20 cellular contexts compared by ENCODE assay signal in the genomic region with DNA sequence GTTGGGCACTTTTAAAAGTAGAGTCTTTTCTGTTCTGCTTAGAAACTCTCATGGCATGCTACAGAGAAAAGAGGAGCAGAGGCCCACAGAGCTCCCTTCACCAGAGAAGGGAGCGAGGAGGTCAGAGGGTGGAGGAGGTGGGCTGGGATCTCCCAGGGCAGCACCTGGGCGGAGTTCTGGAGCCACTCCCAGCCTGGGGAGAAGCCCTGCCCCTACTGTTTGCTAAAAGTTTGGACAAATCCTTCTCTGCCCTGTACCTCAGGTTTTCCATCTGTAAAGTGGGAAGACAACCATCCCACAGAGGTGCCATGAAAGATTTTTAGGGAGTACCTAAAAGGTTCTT.
DNase-seq lines count a peak whose midpoint lies in the region; ATAC-seq, FAIRE-seq and TF ChIP-seq lines count a peak whose summit lies in the region.
"Had no signal": no experiment of that assay in that cellular context is flagged by ENCODE, and none has a peak within 500 bp of the region (broad histone marks: within the 10 kb centered on the region; RNA-seq: fewer than 3 reads in every experiment).

No MANE protein-coding gene starts in this region.

- H2AK9ac ChIP-seq in IMR-90 (replicated peaks; ENCODE audit: low read depth, low read length, poor library complexity) = no peak overlapping the region

- H3K4me1 ChIP-seq in IMR-90 (ENCODE audit: control insufficient read depth, insufficient read depth, low read length) (peaks cover 7% of the 10 kb centered on the region; the same call in 1 of the 2 replicates), neural progenitor cell (peaks cover 29% of the 10 kb centered on the region), gastroesophageal sphincter (peaks cover 0 to 16% (median 0%) of the 10 kb centered on the region in 3 donors)
- H3K4me1 ChIP-seq: HAP-1 had no signal

- H2BK5ac ChIP-seq in IMR-90 (ENCODE audit: low read depth, low read length, poor library complexity, severe bottlenecking) = no peak overlapping the region

- H3K27ac Mint-ChIP-seq in neural progenitor cell = peak overlapping the region; percentile 58
- H3K27ac Mint-ChIP-seq: CD4-positive, alpha-beta memory T cell had no signal

- no peaks in the 10 kb centered on the region for H3K36me3 Mint-ChIP-seq in neural progenitor cell
- H3K36me3 Mint-ChIP-seq: CD4-positive, alpha-beta memory T cell had no signal

- H3K4me3 Mint-ChIP-seq in neural progenitor cell = no peak overlapping the region
- H3K4me3 Mint-ChIP-seq: CD4-positive, alpha-beta memory T cell had no signal

- ATAC-seq in IMR-90 (ENCODE audit: low read depth) (peak; percentile 13; the same call in 1 of the 2 replicates), gastroesophageal sphincter (no peak)
- ATAC-seq: Right ventricle myocardium inferior had no signal

- CTCF ChIA-PET in IMR-90 (lab: Yijun Ruan, JAX) = no interaction called here

- H3K27me3 ChIP-seq in IMR-90 (ENCODE audit: control insufficient read depth, insufficient read depth, low read length) (no peaks in the 10 kb centered on the region), neural progenitor cell (no peaks in the 10 kb centered on the region), gastroesophageal sphincter (no peaks in the 10 kb centered on the region)
- H3K27me3 ChIP-seq: BLaER1 had no signal

- peaks cover 2% of the 10 kb centered on the region for H3K27me3 Mint-ChIP-seq in neural progenitor cell (ENCODE audit: insufficient read depth, low read depth)
- H3K27me3 Mint-ChIP-seq: CD4-positive, alpha-beta memory T cell had no signal

- H2BK20ac ChIP-seq in IMR-90 (ENCODE audit: low read depth, low read length) = no peak overlapping the region

- H4K91ac ChIP-seq in IMR-90 (ENCODE audit: insufficient read depth, low read depth, low read length) = no peak overlapping the region

- H3K9ac ChIP-seq in IMR-90 (ENCODE audit: low read depth, low read length) (no peak overlapping the region), neural progenitor cell (no peak overlapping the region)
- H3K9ac ChIP-seq: BLaER1 had no signal

- no peak overlapping the region for H2AFZ ChIP-seq in IMR-90 (replicated peaks; ENCODE audit: low read length, poor library complexity)
- peak overlapping the region; percentile 53 for H2AFZ ChIP-seq in neural progenitor cell (replicated peaks)

- no peak overlapping the region for H2AK5ac ChIP-seq in IMR-90 (ENCODE audit: low read depth, low read length)

- H3K56ac ChIP-seq in IMR-90 (ENCODE audit: extremely low read depth, insufficient read depth, low read length) = no peak overlapping the region

- no peak overlapping the region for H3K23ac ChIP-seq in IMR-90 (ENCODE audit: low read depth, low read length)

- H3K36me3 ChIP-seq in IMR-90 (ENCODE audit: control insufficient read depth, insufficient read depth, low read length) (no peaks in the 10 kb centered on the region), neural progenitor cell (no peaks in the 10 kb centered on the region), gastroesophageal sphincter (no peaks in the 10 kb centered on the region)
- H3K36me3 ChIP-seq: BLaER1, HAP-1 had no signal

- H3K79me2 ChIP-seq in neural progenitor cell (ENCODE audit: low read depth) = no peaks in the 10 kb centered on the region

- H3F3A ChIP-seq in neural progenitor cell (ENCODE audit: low read depth) = peaks cover 19% of the 10 kb centered on the region

- intact Hi-C loops in IMR-90 (cut with micrococcal nuclease) = no loop called here

- in situ Hi-C loops in IMR-90 (cut with MboI; ENCODE audit: low sequenced_read_pairs) = loop anchor here (25.0 kb wide), 2 partner anchors 389 to 636 kb away; a partner anchor contains a TSS

- no peak overlapping the region for H3K18ac ChIP-seq in IMR-90 (ENCODE audit: low read depth, low read length)

- TF ChIP-seq RAD21 in IMR-90 (IDR thresholded peaks at IDR 0.05; ENCODE audit: low read length) = no peak

- no peaks in the 10 kb centered on the region for H3K9me3 ChIP-seq in IMR-90 (ENCODE audit: control insufficient read depth, insufficient read depth, low read length)
- no peaks in the 10 kb centered on the region for H3K9me3 ChIP-seq in neural progenitor cell (ENCODE audit: low read depth)
- H3K9me3 ChIP-seq in gastroesophageal sphincter = no peaks in the 10 kb centered on the region
- H3K9me3 ChIP-seq: BLaER1, HAP-1 had no signal

- H4K8ac ChIP-seq in IMR-90 (ENCODE audit: low read depth in 2 of 2, low read length in 2 of 2) = no peak overlapping the region

- H4K5ac ChIP-seq in IMR-90 (ENCODE audit: low read depth, low read length) = no peak overlapping the region

- H3K9me3 Mint-ChIP-seq in neural progenitor cell = no peaks in the 10 kb centered on the region

- H3K4me2 ChIP-seq in IMR-90 (ENCODE audit: low read depth, low read length) (no peak overlapping the region), neural progenitor cell (peak overlapping the region; percentile 51)

- no peak for FAIRE-seq in HTR-8/SVneo (lab: Jason Lieb, UNC)
- FAIRE-seq: RCC 7860 had no signal

- H3K14ac ChIP-seq in IMR-90 (replicated peaks; ENCODE audit: low read depth, low read length) = no peak overlapping the region

- H3K4me3 ChIP-seq in IMR-90 (ENCODE audit: insufficient read depth, low read depth, low read length) (no peak overlapping the region), neural progenitor cell (no peak overlapping the region), gastroesophageal sphincter (no peak overlapping the region)
- H3K4me3 ChIP-seq: BLaER1, HAP-1 had no signal

- POLR2A ChIA-PET in IMR-90 (lab: Charles Lee; ENCODE audit: unreplicated experiment) = interaction anchor here (0.6 kb wide), 1 partner anchor 71 kb away, joined by 3 read pairs; no protein-coding TSS in a partner anchor

- peak; percentile 28 for DNase-seq in AG20443 (ENCODE audit: low spot score)
- DNase-seq in IMR-90 = no peak
- DNase-seq in caudate nucleus (lab: John Stamatoyannopoulos, UW) = no peak
- DNase-seq in neural progenitor cell (ENCODE audit: low spot score) = no peak
- no peak for DNase-seq in AG08396 (ENCODE audit: low spot score)
- no peak for DNase-seq in HTR-8/SVneo (ENCODE audit: insufficient read length, low spot score)
- no peak for DNase-seq in NK-92 (lab: John Stamatoyannopoulos, UW; ENCODE audit: unreplicated experiment)
- DNase-seq: CD4-positive, alpha-beta memory T cell; GF-D8; NCI-H1092 treated with DMSO at 0.1 percent for 48 hours; NCI-H146; NCI-H2029 treated with DMSO at 0.1 percent for 48 hours; NCI-H2171; NCI-H446; NK-92 treated with Interleukin-12 subunit alpha and Interleukin-12 subunit beta, amount 100 ng/mL, for 24 hours had no signal

- peaks cover 49% of the 10 kb centered on the region for H3K4me1 Mint-ChIP-seq in neural progenitor cell
- H3K4me1 Mint-ChIP-seq: CD4-positive, alpha-beta memory T cell had no signal

- TF ChIP-seq CTCF in IMR-90 (conservative IDR thresholded peaks at IDR 0.05; ENCODE audit: low read depth, low read length) = no peak
- TF ChIP-seq CTCF in neural progenitor cell (IDR thresholded peaks at IDR 0.05) = no peak
- no peak for TF ChIP-seq CTCF in gastroesophageal sphincter (IDR thresholded peaks at IDR 0.05)

- BruUV-seq in IMR-90 (replicated peaks; lab: Mats Ljungman, UMichigan) = no TSS peak

- H3K79me1 ChIP-seq in IMR-90 (ENCODE audit: low read depth in 1 of 2, low read length in 2 of 2) = peaks cover 0 to 3% of the 10 kb centered on the region in 2 experiments; a peak in 1 of 4 replicates

- no peak overlapping the region for H3K4ac ChIP-seq in IMR-90 (ENCODE audit: low read depth, low read length)

- TF ChIP-seq EP300 in gastroesophageal sphincter (IDR thresholded peaks at IDR 0.05) = no peak

- no peak overlapping the region for H2BK120ac ChIP-seq in IMR-90 (ENCODE audit: low read depth, low read length)

- H4K20me1 ChIP-seq in IMR-90 (ENCODE audit: insufficient read depth, low read length) (no peaks in the 10 kb centered on the region; the same call in 1 of the 2 replicates), neural progenitor cell (ENCODE audit: low read depth) (no peaks in the 10 kb centered on the region)
- H4K20me1 ChIP-seq: BLaER1 had no signal

- H2BK15ac ChIP-seq in IMR-90 (ENCODE audit: low read depth, low read length) = no peak overlapping the region

- peaks cover 10% of the 10 kb centered on the region for H3K9me1 ChIP-seq in IMR-90 (ENCODE audit: insufficient read depth, low read length)

- no peak for TF ChIP-seq POLR2A in IMR-90 (IDR thresholded peaks at IDR 0.05; ENCODE audit: low read depth, low read length)
- TF ChIP-seq POLR2A in gastroesophageal sphincter (IDR thresholded peaks at IDR 0.05) = no peak

- H3K27ac ChIP-seq in IMR-90 (ENCODE audit: insufficient read depth, low read length) = no peak overlapping the region
- peak overlapping the region; percentile 45 for H3K27ac ChIP-seq in caudate nucleus (ENCODE audit: low read depth, low read length)
- no peak overlapping the region for H3K27ac ChIP-seq in neural progenitor cell
- H3K27ac ChIP-seq in gastroesophageal sphincter = peak overlapping the region in 1 of 4 donors; percentile 36
- H3K27ac ChIP-seq: BLaER1 had no signal

- WGBS in IMR-90 (ENCODE audit: extremely low coverage in 2 of 2, insufficient read length in 1 of 2), 2 experiments = no CpG with 5 or more reads among the region's 2 CpGs
- 100% methylated on average over 1 of the region's 2 CpGs; no CpG with 5 or more reads in 1 of the 2 donors for WGBS in gastroesophageal sphincter (ENCODE audit: low coverage in 1 of 2), 2 donors

- dilution Hi-C loops in IMR-90 (cut with HindIII; ENCODE audit: low sequenced_read_pairs, unreplicated experiment) = no loop called here

TF ChIP-seq in IMR-90, 13 proteins besides CTCF, POLR2A, EP300 and RAD21 (continues in another document):
- TF ChIP-seq CEBPB (IDR thresholded peaks at IDR 0.05; ENCODE audit: low read depth, low read length) = no peak
- no peak for TF ChIP-seq MXI1 (IDR thresholded peaks at IDR 0.05; ENCODE audit: borderline replicate concordance, low read depth, low read length)
- TF ChIP-seq RFX5 (IDR thresholded peaks at IDR 0.05; ENCODE audit: low read depth, low read length) = no peak
- no peak for TF ChIP-seq NFE2L2 (IDR thresholded peaks at IDR 0.05; ENCODE audit: low read depth, low read length)
- TF ChIP-seq FOS (IDR thresholded peaks at IDR 0.05; ENCODE audit: low read depth, low read length) = no peak
- TF ChIP-seq SMC3 (IDR thresholded peaks at IDR 0.05; ENCODE audit: low read depth, low read length) = no peak
- TF ChIP-seq, protein P1, sequence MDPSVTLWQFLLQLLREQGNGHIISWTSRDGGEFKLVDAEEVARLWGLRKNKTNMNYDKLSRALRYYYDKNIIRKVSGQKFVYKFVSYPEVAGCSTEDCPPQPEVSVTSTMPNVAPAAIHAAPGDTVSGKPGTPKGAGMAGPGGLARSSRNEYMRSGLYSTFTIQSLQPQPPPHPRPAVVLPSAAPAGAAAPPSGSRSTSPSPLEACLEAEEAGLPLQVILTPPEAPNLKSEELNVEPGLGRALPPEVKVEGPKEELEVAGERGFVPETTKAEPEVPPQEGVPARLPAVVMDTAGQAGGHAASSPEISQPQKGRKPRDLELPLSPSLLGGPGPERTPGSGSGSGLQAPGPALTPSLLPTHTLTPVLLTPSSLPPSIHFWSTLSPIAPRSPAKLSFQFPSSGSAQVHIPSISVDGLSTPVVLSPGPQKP (IDR thresholded peaks at IDR 0.05; ENCODE audit: borderline replicate concordance, low read depth, low read length) = no peak
